In genomic region chr10:102241444-102242117, GRCh38 we compare ENCODE assay signal across 8 cellular contexts. TPM values are rescaled to one million over a fixed set of nuclear protein-coding genes. Genes with fewer than 3 reads are reported as not detected.
A peak's percentile ranks its signal among the peaks of the same experiment; 100 is the strongest.
DNase-seq lines count a peak whose midpoint lies in the region; ATAC-seq and TF ChIP-seq lines count a peak whose summit lies in the region.

Gene PITX3 (minus strand): TSS chr10:102241512. CDS start chr10:102232080, 9,432 bp downstream.

- H2BK15ac ChIP-seq in IMR-90 (ENCODE audit: low read depth, low read length) = peak within 1 kb of the TSS; percentile 3; the same call in 1 of the 3 replicates

- in situ Hi-C loops in IMR-90 (cut with MboI; ENCODE audit: low sequenced_read_pairs) = no loop called here

- no TSS peak for BruUV-seq in IMR-90 (replicated peaks; lab: Mats Ljungman, UMichigan)

- no peak within 1 kb of the TSS for H3K56ac ChIP-seq in IMR-90 (ENCODE audit: extremely low read depth, insufficient read depth, low read length)

- no peak within 1 kb of the TSS for H2BK12ac ChIP-seq in trophoblast cell (ENCODE audit: low read length)

- H3K36me3 ChIP-seq in IMR-90 (ENCODE audit: control insufficient read depth, insufficient read depth, low read length) = no peaks in the 10 kb centered on the region
- no peaks in the 10 kb centered on the region for H3K36me3 ChIP-seq in cardiac muscle cell
- H3K36me3 ChIP-seq in trophoblast cell (ENCODE audit: control insufficient read depth in 1 of 2, insufficient read depth in 2 of 2, low read length in 2 of 2) = no peaks in the 10 kb centered on the region
- no peaks in the 10 kb centered on the region for H3K36me3 ChIP-seq in thyroid gland

- H3K4me1 ChIP-seq in IMR-90 (ENCODE audit: control insufficient read depth, insufficient read depth, low read length) (peaks cover 10% of the 10 kb centered on the region), cardiac muscle cell (ENCODE audit: low read depth) (peaks cover 21% of the 10 kb centered on the region), trophoblast cell (ENCODE audit: control insufficient read depth in 1 of 2, insufficient read depth in 2 of 2, low read length in 2 of 2) (peaks cover 6 to 15% of the 10 kb centered on the region in 2 experiments), thyroid gland (peaks cover 14 to 25% of the 10 kb centered on the region in 2 donors)

- peak within 1 kb of the TSS; percentile 31; the same call in 1 of the 2 replicates for H2AK5ac ChIP-seq in IMR-90 (ENCODE audit: low read depth, low read length)
- no peak within 1 kb of the TSS for H2AK5ac ChIP-seq in trophoblast cell (ENCODE audit: low read length)

- TF ChIP-seq CTCF in IMR-90 (conservative IDR thresholded peaks at IDR 0.05; ENCODE audit: low read depth, low read length) = no peak; the same call in 1 of the 2 replicates
- TF ChIP-seq CTCF in cardiac muscle cell (IDR thresholded peaks at IDR 0.05; ENCODE audit: low read depth, low read length) = no peak
- no peak for TF ChIP-seq CTCF in thyroid gland (IDR thresholded peaks at IDR 0.05)

- H2AK9ac ChIP-seq in IMR-90 (replicated peaks; ENCODE audit: low read depth, low read length, poor library complexity) = peak within 1 kb of the TSS; percentile 73

- H4K5ac ChIP-seq in IMR-90 (ENCODE audit: low read depth, low read length) = no peak within 1 kb of the TSS

- H4K12ac ChIP-seq in trophoblast cell (ENCODE audit: low read depth, low read length) = no peak within 1 kb of the TSS

- H2AFZ ChIP-seq in IMR-90 (replicated peaks; ENCODE audit: low read length, poor library complexity) (peak within 1 kb of the TSS; percentile 92), trophoblast cell (ENCODE audit: insufficient read depth, low read length, poor library complexity) (peak within 1 kb of the TSS; percentile 17)

- H3K27me3 ChIP-seq in IMR-90 (ENCODE audit: control insufficient read depth, insufficient read depth, low read length) (peaks cover 31% of the 10 kb centered on the region), cardiac muscle cell (peaks cover 34% of the 10 kb centered on the region), trophoblast cell (ENCODE audit: insufficient read depth, low read length) (peaks cover 36% of the 10 kb centered on the region), thyroid gland (no peaks in the 10 kb centered on the region)

- peaks cover 11% of the 10 kb centered on the region for H4K20me1 ChIP-seq in IMR-90 (ENCODE audit: insufficient read depth, low read length)

- peaks cover 0 to 33% of the 10 kb centered on the region in 2 experiments; a peak in 2 of 4 replicates for H3K79me1 ChIP-seq in IMR-90 (ENCODE audit: low read depth in 1 of 2, low read length in 2 of 2)
- peaks cover 8% of the 10 kb centered on the region for H3K79me1 ChIP-seq in trophoblast cell (ENCODE audit: low read length)

- H3K14ac ChIP-seq in IMR-90 (replicated peaks; ENCODE audit: low read depth, low read length) (peak within 1 kb of the TSS; percentile 66; the same call in 1 of the 2 replicates), trophoblast cell (ENCODE audit: low read length) (no peak within 1 kb of the TSS)

- H3K4me3 ChIP-seq in IMR-90 (ENCODE audit: insufficient read depth, low read depth, low read length) = peak within 1 kb of the TSS; percentile 65
- peak within 1 kb of the TSS; percentile 46 for H3K4me3 ChIP-seq in cardiac muscle cell
- H3K4me3 ChIP-seq in trophoblast cell (ENCODE audit: low read depth, low read length) = peak within 1 kb of the TSS; percentile 69
- peak within 1 kb of the TSS; percentile 0 to 57 (median 34) for H3K4me3 ChIP-seq in thyroid gland (replicated peaks in 1 of 3)

- H4K91ac ChIP-seq in IMR-90 (ENCODE audit: insufficient read depth, low read depth, low read length) = no peak within 1 kb of the TSS
- no peak within 1 kb of the TSS for H4K91ac ChIP-seq in trophoblast cell (ENCODE audit: low read depth, low read length)

- POLR2A ChIA-PET in IMR-90 (lab: Charles Lee; ENCODE audit: unreplicated experiment) = no interaction called here

- H3K9ac ChIP-seq in IMR-90 (ENCODE audit: low read depth, low read length) (peak within 1 kb of the TSS; percentile 1; the same call in 1 of the 2 replicates), trophoblast cell (ENCODE audit: low read length) (no peak within 1 kb of the TSS)

- intact Hi-C loops in IMR-90 (cut with micrococcal nuclease) (no loop called here), thyroid gland (cut with DNase I) (no loop called here)

- TF ChIP-seq RAD21 in IMR-90 (IDR thresholded peaks at IDR 0.05; ENCODE audit: low read length) = no peak

- H3K23ac ChIP-seq in IMR-90 (ENCODE audit: low read depth, low read length) (peak within 1 kb of the TSS; percentile 48; the same call in 1 of the 2 replicates), trophoblast cell (ENCODE audit: low read length) (no peak within 1 kb of the TSS)

- 0% methylated on average over 29 of the region's 57 CpGs; no CpG with 5 or more reads in 1 of the 2 experiments for WGBS in IMR-90 (ENCODE audit: extremely low coverage in 2 of 2, insufficient read length in 1 of 2), 2 experiments
- no CpG with 5 or more reads among the region's 57 CpGs for WGBS in trophoblast cell (ENCODE audit: extremely low coverage, insufficient coverage, insufficient read length)
- WGBS in thyroid gland, 2 donors = 3% methylated on average over 29 to 35 of the region's 57 CpGs

- peak within 1 kb of the TSS; percentile 84 for H3K4me2 ChIP-seq in IMR-90 (ENCODE audit: low read depth, low read length)
- H3K4me2 ChIP-seq in trophoblast cell (ENCODE audit: low read length) = peak within 1 kb of the TSS; percentile 90

- H3K18ac ChIP-seq in IMR-90 (ENCODE audit: low read depth, low read length) (no peak within 1 kb of the TSS), trophoblast cell (ENCODE audit: low read length) (no peak within 1 kb of the TSS)

- H3K9me1 ChIP-seq in IMR-90 (ENCODE audit: insufficient read depth, low read length) = peaks cover 19% of the 10 kb centered on the region

- no peak for TF ChIP-seq POLR2A in IMR-90 (IDR thresholded peaks at IDR 0.05; ENCODE audit: low read depth, low read length)
- peak in 1 of 2 donors; percentile 17 for TF ChIP-seq POLR2A in thyroid gland (IDR thresholded peaks at IDR 0.05)

- ATAC-seq in GM19468 (IDR thresholded peaks at IDR 0.05; ENCODE audit: extremely low read depth, unreplicated experiment) (peak; percentile 24), IMR-90 (ENCODE audit: low read depth) (peak; percentile 71)

- no peak within 1 kb of the TSS for H2BK5ac ChIP-seq in IMR-90 (ENCODE audit: low read depth, low read length, poor library complexity, severe bottlenecking)
- no peak within 1 kb of the TSS for H2BK5ac ChIP-seq in trophoblast cell (ENCODE audit: low read depth, low read length, poor library complexity)

- H2BK20ac ChIP-seq in IMR-90 (ENCODE audit: low read depth, low read length) = peak within 1 kb of the TSS; percentile 35; the same call in 1 of the 2 replicates

- no peaks in the 10 kb centered on the region for H3K9me3 ChIP-seq in IMR-90 (ENCODE audit: control insufficient read depth, insufficient read depth, low read length)
- no peaks in the 10 kb centered on the region for H3K9me3 ChIP-seq in cardiac muscle cell (ENCODE audit: low read depth)
- peaks cover 6% of the 10 kb centered on the region for H3K9me3 ChIP-seq in trophoblast cell (ENCODE audit: insufficient read depth, low read depth, low read length)
- H3K9me3 ChIP-seq in thyroid gland = no peaks in the 10 kb centered on the region

- peak; percentile 90 for DNase-seq in CMK (ENCODE audit: low read depth)
- peak; percentile 87 for DNase-seq in IMR-90
- DNase-seq in SW 1271 (lab: John Stamatoyannopoulos, UW) = peak; percentile 18 to 67
- DNase-seq in activated naive CD8-positive, alpha-beta T cell treated with anti-CD3 and anti-CD28 coated beads, Interleukin-2, amount 50 U/mL, for 16 hours (ENCODE audit: low read depth, low spot score) = peak; percentile 83
- DNase-seq in cardiac muscle cell (ENCODE audit: low read depth in 1 of 2, low spot score in 1 of 2) = peak; percentile 95 to 98
- peak; percentile 95 to 96 for DNase-seq in trophoblast cell
- DNase-seq in thyroid gland = peak; percentile 82 to 87

- dilution Hi-C loops in IMR-90 (cut with HindIII; ENCODE audit: low sequenced_read_pairs, unreplicated experiment) = no loop called here

- H4K8ac ChIP-seq in IMR-90 (ENCODE audit: low read depth in 2 of 2, low read length in 2 of 2) (peak within 1 kb of the TSS in 1 of 2 experiments; percentile 20; a peak in 1 of 4 replicates), trophoblast cell (ENCODE audit: low read depth, low read length) (no peak within 1 kb of the TSS)

- H3K27ac ChIP-seq in IMR-90 (ENCODE audit: insufficient read depth, low read length) (no peak within 1 kb of the TSS), cardiac muscle cell (no peak within 1 kb of the TSS), trophoblast cell (ENCODE audit: low read depth, low read length) (no peak within 1 kb of the TSS), thyroid gland (no peak within 1 kb of the TSS)

- peak within 1 kb of the TSS; percentile 50; the same call in 1 of the 2 replicates for H3K4ac ChIP-seq in IMR-90 (ENCODE audit: low read depth, low read length)
- H3K4ac ChIP-seq in trophoblast cell (ENCODE audit: low read depth, low read length) = no peak within 1 kb of the TSS

- peaks cover 4% of the 10 kb centered on the region for H3K79me2 ChIP-seq in trophoblast cell (ENCODE audit: control insufficient read depth, insufficient read depth, low read length, poor library complexity)

- CTCF ChIA-PET in IMR-90 (lab: Yijun Ruan, JAX) = interaction anchor here (1.3 kb wide), 1 partner anchor 10 kb away, joined by 5 read pairs; no protein-coding TSS in a partner anchor

- H2BK120ac ChIP-seq in IMR-90 (ENCODE audit: low read depth, low read length) (0 out of 2 replicates have a peak within 1 kb of the TSS, but pooled peaks have one; percentile 1), trophoblast cell (ENCODE audit: insufficient read depth, low read length, poor library complexity) (no peak within 1 kb of the TSS)

TF ChIP-seq in IMR-90, 13 proteins besides CTCF, POLR2A, EP300 and RAD21 (continues in another document):
- TF ChIP-seq USF2 (IDR thresholded peaks at IDR 0.05; ENCODE audit: low read depth, low read length) = peak; percentile 78
- TF ChIP-seq MXI1 (IDR thresholded peaks at IDR 0.05; ENCODE audit: borderline replicate concordance, low read depth, low read length) = peak; percentile 98
- TF ChIP-seq SMC3 (IDR thresholded peaks at IDR 0.05; ENCODE audit: low read depth, low read length) = no peak

RNA-seq across cellular contexts. Expression of gene PITX3, which starts in this region (rescaled TPM):
- total RNA-seq in IMR-90 (2012; rRNA removed) (not detected in 2 replicates), cardiac muscle cell (5.5 and 14.3 TPM in 2 replicates), thyroid gland (under 1 TPM in 1 of 4 donors, not detected in 3; 0.45 TPM)
- polyA plus RNA-seq in IMR-90 (2012; rRNA removed) (not detected in 2 replicates), cardiac muscle cell (7.9 and 19.2 TPM in 2 replicates)
- polyA plus RNA-seq in IMR-90 (2012; cell fraction: cytosol; rRNA removed) = 0.03 and 0.13 TPM in 2 replicates
- 0.10 and 0.18 TPM in 2 replicates for polyA plus RNA-seq in IMR-90 (2012; cell fraction: nucleus; rRNA removed; ENCODE audit: low replicate concordance)
- polyA plus RNA-seq in trophoblast cell (2013) = 0.04 TPM in 1 of 2 replicates, not detected in the other

Comparison
In these comparisons a context has a peak if more than half of its experiments do, and no peak if none do; other contexts are left out.
1. Peak in DNase-seq, ATAC-seq, H3K4me3 ChIP-seq, H3K9ac ChIP-seq and H3K4me2 ChIP-seq in IMR-90; RNA of the gene not detected or under 1 TPM.
2. Peak in DNase-seq and H3K4me3 ChIP-seq in thyroid gland; RNA of the gene not detected or under 1 TPM.
3. DNase-seq: peak in every context shown above with its lines; median percentile 96 in cardiac muscle cell; 96 in trophoblast cell; 90 in CMK; 87 in IMR-90; 84 in thyroid gland; 83 in activated naive CD8-positive, alpha-beta T cell treated with anti-CD3 and anti-CD28 coated beads, Interleukin-2, amount 50 U/mL, for 16 hours; 42 in SW 1271.